In the genomic region with DNA sequence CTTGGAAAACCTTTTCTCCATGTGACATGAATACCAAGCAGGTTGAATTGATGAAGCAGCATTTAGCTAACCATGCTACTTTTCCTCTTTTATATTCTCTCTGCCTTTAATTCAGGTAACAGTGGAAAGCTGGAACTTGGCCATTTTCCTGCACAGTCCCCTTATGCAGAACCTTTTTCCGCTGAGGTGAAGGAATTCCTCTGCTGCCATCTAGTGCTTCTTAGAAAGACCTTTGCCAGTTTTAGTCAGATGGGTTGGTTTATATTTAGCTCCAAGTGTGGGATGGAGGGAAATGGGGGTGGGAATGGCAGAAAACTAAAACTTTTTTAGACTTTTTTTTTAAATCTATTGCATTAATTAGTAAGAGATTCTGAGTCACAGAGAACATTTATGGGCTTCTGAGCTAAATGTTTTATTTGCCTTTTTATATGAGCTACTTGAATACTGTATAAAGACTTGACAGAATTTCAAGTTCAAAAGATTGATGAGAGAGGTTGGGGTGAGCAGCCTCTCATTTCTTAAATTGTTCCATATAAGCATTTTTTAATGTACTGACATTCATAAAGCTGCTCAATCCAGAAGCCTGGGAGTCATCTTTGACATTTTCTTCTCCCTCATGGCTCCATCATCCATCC, we compare ENCODE assay signal across 8 cellular contexts.
DNase-seq lines count a peak whose midpoint lies in the region; ATAC-seq, FAIRE-seq and TF ChIP-seq lines count a peak whose summit lies in the region.

No MANE protein-coding gene starts in this region.

- H3K9me3 ChIP-seq in right atrium auricular region, result no peaks in the 10 kb centered on the region

- H3K36me3 ChIP-seq in right atrium auricular region, result no peaks in the 10 kb centered on the region

- H3K4me3 ChIP-seq in WI38 (ENCODE audit: low read depth, low read length) (no peak overlapping the region), right atrium auricular region (no peak overlapping the region)

- ATAC-seq in GM18505 (IDR thresholded peaks at IDR 0.05; ENCODE audit: unreplicated experiment), result no peak
- no peak for ATAC-seq in HG02852 (IDR thresholded peaks at IDR 0.05; ENCODE audit: unreplicated experiment)

- TF ChIP-seq CTCF in WI38 (IDR thresholded peaks at IDR 0.05; ENCODE audit: low read depth, low read length), result peak; percentile 37
- TF ChIP-seq CTCF in right atrium auricular region (IDR thresholded peaks at IDR 0.05), result peak; percentile 29 to 63

- no peaks in the 10 kb centered on the region for H3K27me3 ChIP-seq in right atrium auricular region

- H3K4me1 ChIP-seq in right atrium auricular region, result no peaks in the 10 kb centered on the region

- DNase-seq in CMK (ENCODE audit: low read depth) (peak; percentile 38), H54 (ENCODE audit: insufficient read length, low spot score) (peak; percentile 5), NCI-H2107 (lab: John Stamatoyannopoulos, UW) (peak; percentile 48), right atrium auricular region (ENCODE audit: low spot score) (no peak), smooth muscle cell of the brain vasculature (ENCODE audit: low read depth, low spot score) (peak; percentile 52)

- no peak for TF ChIP-seq POLR2A in H54 (IDR thresholded peaks at IDR 0.05; ENCODE audit: low read depth, low read length)
- no peak for TF ChIP-seq POLR2A in GM18505 (IDR thresholded peaks at IDR 0.05; ENCODE audit: borderline replicate concordance, extremely low read depth, insufficient read depth, insufficient read length)

- FAIRE-seq in H54 (lab: Jason Lieb, UNC), result peak; percentile 79

- H3K27ac ChIP-seq in right atrium auricular region, result no peak overlapping the region
